ENCODE assay signal across 1 cellular context in genomic region chr13:21970172-21970571, GRCh38.
TF ChIP-seq lines count a peak whose summit lies in the region.

No MANE protein-coding gene starts in this region.

TF ChIP-seq in H1, 55 proteins besides CTCF, POLR2A, EP300 and RAD21 (continued from another document):
- TF ChIP-seq E2F6 (IDR thresholded peaks at IDR 0.05) (no peak), MAX (IDR thresholded peaks at IDR 0.05) (no peak), CEBPB (IDR thresholded peaks at IDR 0.05; ENCODE audit: low read depth, low read length) (no peak), SAP30 (IDR thresholded peaks at IDR 0.05; ENCODE audit: insufficient read depth, insufficient replicate concordance, low read length) (no peak), NRF1 (IDR thresholded peaks at IDR 0.05; ENCODE audit: low read depth, low read length) (no peak), CTBP2 (IDR thresholded peaks at IDR 0.05; ENCODE audit: borderline replicate concordance, insufficient read depth, insufficient read length, low read length) (no peak), CBX8 (IDR thresholded peaks at IDR 0.05; ENCODE audit: borderline replicate concordance, low read depth, low read length) (no peak), RBBP5 (IDR thresholded peaks at IDR 0.05; ENCODE audit: borderline replicate concordance, low read depth, low read length) (no peak), NANOG (IDR thresholded peaks at IDR 0.05; ENCODE audit: insufficient read depth, low read depth, low read length, poor library complexity, severe bottlenecking) (no peak), RXRA (IDR thresholded peaks at IDR 0.05; ENCODE audit: insufficient read depth, low read depth, low read length) (no peak), SIX5 (IDR thresholded peaks at IDR 0.05; ENCODE audit: low read depth, low read length) (no peak), KDM5A (IDR thresholded peaks at IDR 0.05; ENCODE audit: low read length) (no peak), ASH2L (IDR thresholded peaks at IDR 0.05; ENCODE audit: low read length) (no peak), USF2 (IDR thresholded peaks at IDR 0.05; ENCODE audit: low read length) (no peak), CHD7 (IDR thresholded peaks at IDR 0.05; ENCODE audit: insufficient replicate concordance, low read length) (no peak)
- TF ChIP-seq, protein P1, sequence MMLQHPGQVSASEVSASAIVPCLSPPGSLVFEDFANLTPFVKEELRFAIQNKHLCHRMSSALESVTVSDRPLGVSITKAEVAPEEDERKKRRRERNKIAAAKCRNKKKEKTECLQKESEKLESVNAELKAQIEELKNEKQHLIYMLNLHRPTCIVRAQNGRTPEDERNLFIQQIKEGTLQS (IDR thresholded peaks at IDR 0.05; ENCODE audit: insufficient read depth, low read depth, low read length), result no peak
- TF ChIP-seq, protein P2, sequence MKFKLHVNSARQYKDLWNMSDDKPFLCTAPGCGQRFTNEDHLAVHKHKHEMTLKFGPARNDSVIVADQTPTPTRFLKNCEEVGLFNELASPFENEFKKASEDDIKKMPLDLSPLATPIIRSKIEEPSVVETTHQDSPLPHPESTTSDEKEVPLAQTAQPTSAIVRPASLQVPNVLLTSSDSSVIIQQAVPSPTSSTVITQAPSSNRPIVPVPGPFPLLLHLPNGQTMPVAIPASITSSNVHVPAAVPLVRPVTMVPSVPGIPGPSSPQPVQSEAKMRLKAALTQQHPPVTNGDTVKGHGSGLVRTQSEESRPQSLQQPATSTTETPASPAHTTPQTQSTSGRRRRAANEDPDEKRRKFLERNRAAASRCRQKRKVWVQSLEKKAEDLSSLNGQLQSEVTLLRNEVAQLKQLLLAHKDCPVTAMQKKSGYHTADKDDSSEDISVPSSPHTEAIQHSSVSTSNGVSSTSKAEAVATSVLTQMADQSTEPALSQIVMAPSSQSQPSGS (IDR thresholded peaks at IDR 0.05; ENCODE audit: low read length), result no peak
TF ChIP-seq in H1: peak in this region for 0.
